ENCODE assay signal across 33 cellular contexts in genomic region chr11:69067200-69067599, GRCh38. TPM values are rescaled to one million over a fixed set of nuclear protein-coding genes. Genes with fewer than 3 reads are reported as not detected.
"Had no signal": no experiment of that assay in that cellular context is flagged by ENCODE, and none has a peak within 500 bp of the region (broad histone marks: within the 10 kb centered on the region; RNA-seq: fewer than 3 reads in every experiment).

No MANE protein-coding gene starts in this region.

- H3K27ac Mint-ChIP-seq: activated CD8-positive, alpha-beta T cell treated with anti-CD3 and anti-CD28 coated beads, Interleukin-2, amount 10 ng/mL, durations not matched to agents 7 days and 5 days; activated naive CD4-positive, alpha-beta T cell treated with anti-CD3 and anti-CD28 coated beads, Interleukin-2, amount 50 U/mL, for 72 hours; activated naive CD8-positive, alpha-beta T cell treated with anti-CD3 and anti-CD28 coated beads, Interleukin-2, amount 50 U/mL, for 24 hours; activated T-cell treated with anti-CD3 and anti-CD28 coated beads, Interleukin-2, amount 50 U/mL, for 24 hours; activated T-helper 1 cell treated with anti-CD3 and anti-CD28 coated beads, Interleukin-12 subunit alpha, Interleukin-12 subunit beta, Interleukin-2, Interleukin-4 antibody, amounts not matched to agents 30 ng/mL and 10 ng/mL and 1 ng/mL, durations not matched to agents 14 hours and 24 hours and 36 hours; T-helper 1 cell treated with Interleukin-12 subunit alpha and Interleukin-12 subunit beta and Interleukin-4 antibody, amounts not matched to agents 30 μg/mL and 1 μg/mL, for 36 hours had no signal

- H3K9me3 Mint-ChIP-seq: activated naive CD4-positive, alpha-beta T cell treated with anti-CD3 and anti-CD28 coated beads, Interleukin-2, amount 50 U/mL, for 72 hours; activated naive CD8-positive, alpha-beta T cell treated with anti-CD3 and anti-CD28 coated beads, Interleukin-2, amount 50 U/mL, for 24 hours; activated T-cell treated with anti-CD3 and anti-CD28 coated beads, Interleukin-2, amount 50 U/mL, for 24 hours; activated T-helper 1 cell treated with anti-CD3 and anti-CD28 coated beads, Interleukin-12 subunit alpha, Interleukin-12 subunit beta, Interleukin-2, Interleukin-4 antibody, amounts not matched to agents 30 ng/mL and 10 ng/mL and 1 ng/mL, durations not matched to agents 14 hours and 24 hours and 36 hours; T-helper 1 cell treated with Interleukin-12 subunit alpha and Interleukin-12 subunit beta and Interleukin-4 antibody, amounts not matched to agents 30 μg/mL and 1 μg/mL, for 36 hours; WTC11 had no signal

- H3K4me1 Mint-ChIP-seq: activated naive CD8-positive, alpha-beta T cell treated with anti-CD3 and anti-CD28 coated beads, Interleukin-2, amount 50 U/mL, for 24 hours; WTC11 had no signal

- H3K27me3 Mint-ChIP-seq: activated naive CD8-positive, alpha-beta T cell treated with anti-CD3 and anti-CD28 coated beads, Interleukin-2, amount 50 U/mL, for 24 hours; activated T-cell treated with anti-CD3 and anti-CD28 coated beads, Interleukin-2, amount 50 U/mL, for 24 hours had no signal

- DNase-seq: activated CD4-positive, alpha-beta T cell treated with anti-CD3 and anti-CD28 coated beads for 48 hours; activated CD4-positive, alpha-beta T cell treated with anti-CD3 and anti-CD28 coated beads, Interleukin-2, amount 50 U/mL, for 4 hours; activated CD4-positive, CD25-positive, alpha-beta regulatory T cell treated with anti-CD3 and anti-CD28 coated beads, Interleukin-2, amount 50 U/mL, for 72 hours; activated CD8-positive, alpha-beta memory T cell treated with anti-CD3 and anti-CD28 coated beads, Interleukin-2, amount 50 U/mL, for 48 hours; activated CD8-positive, alpha-beta T cell treated with anti-CD3 and anti-CD28 coated beads, Interleukin-2, amount 10 ng/mL, durations not matched to agents 7 days and 5 days; activated effector memory CD4-positive, alpha-beta T cell treated with anti-CD3 and anti-CD28 coated beads, Interleukin-2, amount 50 U/mL, for 16 hours; activated naive CD4-positive, alpha-beta T cell treated with Interleukin-2 at 50 U/mL for 16 hours; activated naive CD8-positive, alpha-beta T cell treated with anti-CD3 and anti-CD28 coated beads, Interleukin-2, amount 50 U/mL, for 24 hours; activated T-cell treated with anti-CD3 and anti-CD28 coated beads, Interleukin-2, amount 50 U/mL, for 24 hours; amniotic stem cell; brain microvascular endothelial cell; MG63; MV-4-11; NCI-H1105; NCI-H1436; NCI-H1694 treated with DMSO at 0.1 percent for 48 hours; NCI-H2029 treated with DMSO at 0.1 percent for 48 hours; NCI-H345; NCI-H510A; NCI-H69; NK-92 treated with Interleukin-12 subunit alpha and Interleukin-12 subunit beta, amount 100 ng/mL, for 24 hours; OCI-M1; RPMI8226; SHP77; T-helper 9 cell had no signal

- ATAC-seq: activated naive CD4-positive, alpha-beta T cell treated with anti-CD3 and anti-CD28 coated beads, Interleukin-2, amount 50 U/mL, for 72 hours; activated naive CD8-positive, alpha-beta T cell treated with anti-CD3 and anti-CD28 coated beads, Interleukin-2, amount 50 U/mL, for 24 hours; Panc1; WTC11 had no signal

- H3K4me3 ChIP-seq: cardiac muscle cell, MG63, SJSA1 had no signal

- H3K9ac ChIP-seq: KMS-11 had no signal

- H3K36me3 ChIP-seq: brain microvascular endothelial cell, MG63 had no signal

- H3K4me1 ChIP-seq: SJSA1 had no signal

- H3K4me2 ChIP-seq: KMS-11 had no signal

- H3K9me3 ChIP-seq: MG63 had no signal

- H3K27me3 ChIP-seq: brain microvascular endothelial cell, cardiac muscle cell, MG63, SJSA1 had no signal

- H3K4me3 Mint-ChIP-seq: activated CD8-positive, alpha-beta T cell treated with anti-CD3 and anti-CD28 coated beads, Interleukin-2, amount 10 ng/mL, durations not matched to agents 7 days and 5 days; activated naive CD8-positive, alpha-beta T cell treated with anti-CD3 and anti-CD28 coated beads, Interleukin-2, amount 50 U/mL, for 24 hours; activated T-cell treated with anti-CD3 and anti-CD28 coated beads, Interleukin-2, amount 50 U/mL, for 24 hours; activated T-helper 1 cell treated with anti-CD3 and anti-CD28 coated beads, Interleukin-12 subunit alpha, Interleukin-12 subunit beta, Interleukin-2, Interleukin-4 antibody, amounts not matched to agents 30 ng/mL and 10 ng/mL and 1 ng/mL, durations not matched to agents 14 hours and 24 hours and 36 hours; T-helper 1 cell treated with Interleukin-12 subunit alpha and Interleukin-12 subunit beta and Interleukin-4 antibody, amounts not matched to agents 30 μg/mL and 1 μg/mL, for 36 hours; WTC11 had no signal

- H3K27ac ChIP-seq: brain microvascular endothelial cell, cardiac muscle cell, KMS-11, SJSA1 had no signal

RNA-seq across cellular contexts. Expression of gene MRGPRF, which starts 54.2 kb away (rescaled TPM):
- total RNA-seq: activated CD8-positive, alpha-beta T cell treated with anti-CD3 and anti-CD28 coated beads, Interleukin-2, amount 10 ng/mL, durations not matched to agents 7 days and 5 days; activated naive CD4-positive, alpha-beta T cell treated with anti-CD3 and anti-CD28 coated beads, Interleukin-2, amount 50 U/mL, for 72 hours; activated T-helper 1 cell treated with anti-CD3 and anti-CD28 coated beads, Interleukin-12 subunit alpha, Interleukin-12 subunit beta, Interleukin-2, Interleukin-4 antibody, amounts not matched to agents 30 ng/mL and 10 ng/mL and 1 ng/mL, durations not matched to agents 14 hours and 24 hours and 36 hours had no signal
